In genomic region chr11:58675344-58676155, GRCh38 we compare ENCODE assay signal across 8 cellular contexts. TPM values are rescaled to one million over a fixed set of nuclear protein-coding genes. Genes with fewer than 3 reads are reported as not detected.
A peak's percentile ranks its signal among the peaks of the same experiment; 100 is the strongest.
DNase-seq lines count a peak whose midpoint lies in the region; ATAC-seq and TF ChIP-seq lines count a peak whose summit lies in the region.

No MANE protein-coding gene starts in this region.

- H3K4me3 Mint-ChIP-seq in memory B cell, result no peak overlapping the region

- TF ChIP-seq CTCF in dorsolateral prefrontal cortex (IDR thresholded peaks at IDR 0.05 in 54 of 56, conservative IDR thresholded peaks at IDR 0.05 in 2 of 56; ENCODE audit: low read depth in 1 of 56, partially characterized antibody in 56 of 56), result peak; percentile 56 to 94 (median 88)

- no peaks in the 10 kb centered on the region for H3K9me3 Mint-ChIP-seq in memory B cell

- H3K4me1 Mint-ChIP-seq in memory B cell, result no peaks in the 10 kb centered on the region

- peaks cover 0 to 16% (median 6%) of the 10 kb centered on the region in 45 donors for H3K27me3 ChIP-seq in dorsolateral prefrontal cortex

- intact Hi-C loops in dorsolateral prefrontal cortex (cut with DNase I), result loop anchor here (5.0 to 10.0 kb wide), 3 partner anchors 91 to 109 kb away; partner anchors contain the start of genes LPXN (in 1 of the 2) and ZFP91 (in 1 of the 2)

- H3K27me3 Mint-ChIP-seq in memory B cell, result peaks cover 1% of the 10 kb centered on the region

- H3K27ac Mint-ChIP-seq in memory B cell, result no peak overlapping the region

- H3K27ac ChIP-seq in dorsolateral prefrontal cortex, result no peak overlapping the region

- H3K36me3 Mint-ChIP-seq in memory B cell, result no peaks in the 10 kb centered on the region

- H3K4me3 ChIP-seq in dorsolateral prefrontal cortex, result peak overlapping the region in 1 of 59 donors; percentile 15

- peak; percentile 89 for DNase-seq in AG08395 (ENCODE audit: low spot score)
- DNase-seq in NCI-H2196 (lab: John Stamatoyannopoulos, UW; ENCODE audit: unreplicated experiment), result peak; percentile 64
- DNase-seq in activated CD4-positive, alpha-beta T cell treated with anti-CD3 and anti-CD28 coated beads, Interleukin-2, amount 50 U/mL, for 1 hour, result peak; percentile 74
- peak; percentile 44 to 86 (median 78) for DNase-seq in dorsolateral prefrontal cortex
- peak; percentile 66 to 72 for DNase-seq in memory B cell (ENCODE audit: low spot score in 2 of 2)
- DNase-seq in stimulated activated CD8-positive, alpha-beta memory T cell treated with anti-CD3 and anti-CD28 coated beads, Interleukin-15, amount 100 ng/mL, for 24 hours (ENCODE audit: low read depth), result peak; percentile 47

- peak; percentile 93 for ATAC-seq in GM18498 (IDR thresholded peaks at IDR 0.05; ENCODE audit: unreplicated experiment)
- ATAC-seq in HG02885 (IDR thresholded peaks at IDR 0.05; ENCODE audit: poor library complexity, unreplicated experiment), result peak; percentile 93
- peak; percentile 84 for ATAC-seq in memory B cell (ENCODE audit: low read depth)

RNA-seq across cellular contexts. Expression of gene CNTF, which starts 53.1 kb away (rescaled TPM):
- 100 to 1,000 TPM in 1 of 120 experiments, 1 to 10 TPM in 116, under 1 TPM in 2, not detected in 1; 0.87 to 298 (median 3.2) TPM for total RNA-seq in dorsolateral prefrontal cortex

RNA-seq across cellular contexts. Expression of gene GLYAT, which starts 56.2 kb away (rescaled TPM):
- total RNA-seq in dorsolateral prefrontal cortex, result 1 to 10 TPM in 11 of 120 experiments, under 1 TPM in 45, not detected in 64; 0.20 to 3.5 (median 0.64) TPM
